2 cellular contexts compared by ENCODE assay signal in the genomic region with DNA sequence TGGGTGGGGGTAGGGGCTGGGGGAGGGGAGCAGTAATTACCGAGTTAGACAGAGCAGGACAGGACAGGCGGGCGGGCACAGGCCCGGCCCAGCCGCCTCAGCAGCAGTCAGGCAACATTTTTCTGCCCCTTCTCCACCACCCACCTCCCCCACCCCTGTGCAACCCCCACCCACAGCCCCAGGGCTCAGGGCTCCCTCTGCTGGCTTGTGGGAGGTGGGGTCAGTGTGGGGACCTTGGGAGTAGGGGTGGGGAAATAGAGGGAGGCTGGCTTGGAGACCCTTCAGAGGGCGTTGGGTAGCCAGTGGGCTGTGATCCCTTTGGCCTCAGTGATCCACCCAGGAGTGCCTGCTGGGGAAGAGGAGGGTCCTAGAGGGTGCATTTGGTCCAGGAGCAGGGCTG.
TF ChIP-seq lines count a peak whose summit lies in the region.

No MANE protein-coding gene starts in this region.

TF ChIP-seq in HCT116, 20 proteins besides CTCF, POLR2A, EP300 and RAD21:
- TF ChIP-seq SP1 (IDR thresholded peaks at IDR 0.05; ENCODE audit: low read depth) (no peak), FOSL1 (IDR thresholded peaks at IDR 0.05; ENCODE audit: low read depth) (no peak), JUND (IDR thresholded peaks at IDR 0.05) (no peak), EZH2 (IDR thresholded peaks at IDR 0.05) (no peak), YY1 (IDR thresholded peaks at IDR 0.05; ENCODE audit: extremely low read depth, insufficient replicate concordance, low read depth, low read length) (no peak), ZFX (IDR thresholded peaks at IDR 0.05) (no peak), CEBPB (IDR thresholded peaks at IDR 0.05; ENCODE audit: low read depth) (no peak), TCF7L2 (IDR thresholded peaks at IDR 0.05; ENCODE audit: borderline replicate concordance, extremely low read depth, insufficient read depth, insufficient read length) (no peak), EZH2phosphoT487 (IDR thresholded peaks at IDR 0.05; ENCODE audit: borderline replicate concordance) (no peak), EGR1 (IDR thresholded peaks at IDR 0.05; ENCODE audit: low read depth) (no peak), ELF1 (IDR thresholded peaks at IDR 0.05; ENCODE audit: borderline replicate concordance, low read depth) (no peak), SIN3A (IDR thresholded peaks at IDR 0.05; ENCODE audit: low read depth) (no peak), ZBTB33 (IDR thresholded peaks at IDR 0.05; ENCODE audit: extremely low read depth, insufficient replicate concordance, low read length) (no peak), POLR2AphosphoS5 (IDR thresholded peaks at IDR 0.05; ENCODE audit: low read depth, low read length) (no peak)
- TF ChIP-seq, protein P1, sequence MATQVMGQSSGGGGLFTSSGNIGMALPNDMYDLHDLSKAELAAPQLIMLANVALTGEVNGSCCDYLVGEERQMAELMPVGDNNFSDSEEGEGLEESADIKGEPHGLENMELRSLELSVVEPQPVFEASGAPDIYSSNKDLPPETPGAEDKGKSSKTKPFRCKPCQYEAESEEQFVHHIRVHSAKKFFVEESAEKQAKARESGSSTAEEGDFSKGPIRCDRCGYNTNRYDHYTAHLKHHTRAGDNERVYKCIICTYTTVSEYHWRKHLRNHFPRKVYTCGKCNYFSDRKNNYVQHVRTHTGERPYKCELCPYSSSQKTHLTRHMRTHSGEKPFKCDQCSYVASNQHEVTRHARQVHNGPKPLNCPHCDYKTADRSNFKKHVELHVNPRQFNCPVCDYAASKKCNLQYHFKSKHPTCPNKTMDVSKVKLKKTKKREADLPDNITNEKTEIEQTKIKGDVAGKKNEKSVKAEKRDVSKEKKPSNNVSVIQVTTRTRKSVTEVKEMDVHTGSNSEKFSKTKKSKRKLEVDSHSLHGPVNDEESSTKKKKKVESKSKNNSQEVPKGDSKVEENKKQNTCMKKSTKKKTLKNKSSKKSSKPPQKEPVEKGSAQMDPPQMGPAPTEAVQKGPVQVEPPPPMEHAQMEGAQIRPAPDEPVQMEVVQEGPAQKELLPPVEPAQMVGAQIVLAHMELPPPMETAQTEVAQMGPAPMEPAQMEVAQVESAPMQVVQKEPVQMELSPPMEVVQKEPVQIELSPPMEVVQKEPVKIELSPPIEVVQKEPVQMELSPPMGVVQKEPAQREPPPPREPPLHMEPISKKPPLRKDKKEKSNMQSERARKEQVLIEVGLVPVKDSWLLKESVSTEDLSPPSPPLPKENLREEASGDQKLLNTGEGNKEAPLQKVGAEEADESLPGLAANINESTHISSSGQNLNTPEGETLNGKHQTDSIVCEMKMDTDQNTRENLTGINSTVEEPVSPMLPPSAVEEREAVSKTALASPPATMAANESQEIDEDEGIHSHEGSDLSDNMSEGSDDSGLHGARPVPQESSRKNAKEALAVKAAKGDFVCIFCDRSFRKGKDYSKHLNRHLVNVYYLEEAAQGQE (IDR thresholded peaks at IDR 0.05; ENCODE audit: low read depth): no peak
- TF ChIP-seq, protein P2, sequence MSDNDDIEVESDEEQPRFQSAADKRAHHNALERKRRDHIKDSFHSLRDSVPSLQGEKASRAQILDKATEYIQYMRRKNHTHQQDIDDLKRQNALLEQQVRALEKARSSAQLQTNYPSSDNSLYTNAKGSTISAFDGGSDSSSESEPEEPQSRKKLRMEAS (IDR thresholded peaks at IDR 0.05): no peak

TF ChIP-seq in WTC11, 78 proteins besides CTCF, POLR2A, EP300 and RAD21:
- TF ChIP-seq EMX1 (CRISPR knock-in tag; IDR thresholded peaks at IDR 0.05): no peak
- no peak for TF ChIP-seq NR1H2 (CRISPR knock-in tag; IDR thresholded peaks at IDR 0.05)
- no peak for TF ChIP-seq ZNF423 (CRISPR knock-in tag; IDR thresholded peaks at IDR 0.05)
- TF ChIP-seq NR3C1 (CRISPR knock-in tag; conservative IDR thresholded peaks at IDR 0.05; ENCODE audit: low read depth): no peak
- TF ChIP-seq TEAD1 (CRISPR knock-in tag; IDR thresholded peaks at IDR 0.05): no peak
- no peak for TF ChIP-seq HMGA2 (CRISPR knock-in tag; IDR thresholded peaks at IDR 0.05)
- TF ChIP-seq SMAD4 (CRISPR knock-in tag; IDR thresholded peaks at IDR 0.05): no peak
- TF ChIP-seq, protein P3, sequence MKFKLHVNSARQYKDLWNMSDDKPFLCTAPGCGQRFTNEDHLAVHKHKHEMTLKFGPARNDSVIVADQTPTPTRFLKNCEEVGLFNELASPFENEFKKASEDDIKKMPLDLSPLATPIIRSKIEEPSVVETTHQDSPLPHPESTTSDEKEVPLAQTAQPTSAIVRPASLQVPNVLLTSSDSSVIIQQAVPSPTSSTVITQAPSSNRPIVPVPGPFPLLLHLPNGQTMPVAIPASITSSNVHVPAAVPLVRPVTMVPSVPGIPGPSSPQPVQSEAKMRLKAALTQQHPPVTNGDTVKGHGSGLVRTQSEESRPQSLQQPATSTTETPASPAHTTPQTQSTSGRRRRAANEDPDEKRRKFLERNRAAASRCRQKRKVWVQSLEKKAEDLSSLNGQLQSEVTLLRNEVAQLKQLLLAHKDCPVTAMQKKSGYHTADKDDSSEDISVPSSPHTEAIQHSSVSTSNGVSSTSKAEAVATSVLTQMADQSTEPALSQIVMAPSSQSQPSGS (CRISPR knock-in tag; IDR thresholded peaks at IDR 0.05; ENCODE audit: borderline replicate concordance, low read depth): no peak
- no peak for TF ChIP-seq SMAD3 (CRISPR knock-in tag; IDR thresholded peaks at IDR 0.05; ENCODE audit: borderline replicate concordance)
